Comparison of ENCODE assay signal across 1 cellular context in the genomic region with DNA sequence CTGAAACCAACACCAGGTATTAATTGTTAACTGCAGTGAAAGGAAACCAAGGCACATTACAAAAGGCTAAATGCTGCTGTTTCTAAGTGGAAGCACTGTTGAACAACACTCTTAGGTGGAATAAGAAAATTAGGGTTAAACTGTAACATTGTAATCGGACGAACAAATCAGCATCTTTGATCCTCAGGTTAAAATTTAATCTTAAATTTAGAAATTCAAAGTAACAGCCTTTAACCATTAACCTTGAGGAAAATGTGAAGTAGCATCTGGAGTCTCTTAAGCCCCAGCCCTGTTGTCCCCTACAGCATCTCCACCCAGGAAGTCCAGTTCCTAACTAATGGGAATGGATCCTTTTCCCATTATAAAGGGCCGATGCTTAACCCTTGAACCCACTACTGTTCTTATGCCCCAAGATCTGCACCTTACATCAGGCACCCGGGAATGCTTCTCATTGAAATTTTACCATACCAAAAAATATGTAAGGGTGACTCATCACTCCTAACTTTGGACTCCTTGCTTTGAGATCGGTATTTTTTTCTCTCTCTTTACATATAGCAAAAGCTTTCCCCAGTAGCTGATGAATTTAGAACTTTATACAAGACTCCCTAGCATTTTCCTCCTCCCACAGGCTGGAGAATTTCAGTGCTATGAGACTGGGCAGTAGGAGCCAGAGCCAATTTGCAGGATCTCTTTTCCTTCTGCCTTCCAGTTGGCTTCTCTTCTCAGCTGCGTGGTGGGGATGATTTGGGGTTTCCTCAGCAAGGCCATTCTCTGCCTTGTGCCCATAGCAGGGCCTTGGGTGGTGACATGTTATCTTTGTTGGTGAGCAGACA.
TF ChIP-seq lines count a peak whose summit lies in the region.

No MANE protein-coding gene starts in this region.

TF ChIP-seq in GM23338, 12 proteins besides CTCF, POLR2A, EP300 and RAD21 (continued from another document):
- TF ChIP-seq REST (IDR thresholded peaks at IDR 0.05; ENCODE audit: unreplicated experiment) (no peak), NANOG (IDR thresholded peaks at IDR 0.05; ENCODE audit: borderline replicate concordance) (no peak), ZNF331 (CRISPR knock-in tag; IDR thresholded peaks at IDR 0.05; ENCODE audit: low read depth) (no peak), POLR2AphosphoS5 (IDR thresholded peaks at IDR 0.05; ENCODE audit: low read depth) (no peak)
